16 cellular contexts compared by ENCODE assay signal in the genomic region with DNA sequence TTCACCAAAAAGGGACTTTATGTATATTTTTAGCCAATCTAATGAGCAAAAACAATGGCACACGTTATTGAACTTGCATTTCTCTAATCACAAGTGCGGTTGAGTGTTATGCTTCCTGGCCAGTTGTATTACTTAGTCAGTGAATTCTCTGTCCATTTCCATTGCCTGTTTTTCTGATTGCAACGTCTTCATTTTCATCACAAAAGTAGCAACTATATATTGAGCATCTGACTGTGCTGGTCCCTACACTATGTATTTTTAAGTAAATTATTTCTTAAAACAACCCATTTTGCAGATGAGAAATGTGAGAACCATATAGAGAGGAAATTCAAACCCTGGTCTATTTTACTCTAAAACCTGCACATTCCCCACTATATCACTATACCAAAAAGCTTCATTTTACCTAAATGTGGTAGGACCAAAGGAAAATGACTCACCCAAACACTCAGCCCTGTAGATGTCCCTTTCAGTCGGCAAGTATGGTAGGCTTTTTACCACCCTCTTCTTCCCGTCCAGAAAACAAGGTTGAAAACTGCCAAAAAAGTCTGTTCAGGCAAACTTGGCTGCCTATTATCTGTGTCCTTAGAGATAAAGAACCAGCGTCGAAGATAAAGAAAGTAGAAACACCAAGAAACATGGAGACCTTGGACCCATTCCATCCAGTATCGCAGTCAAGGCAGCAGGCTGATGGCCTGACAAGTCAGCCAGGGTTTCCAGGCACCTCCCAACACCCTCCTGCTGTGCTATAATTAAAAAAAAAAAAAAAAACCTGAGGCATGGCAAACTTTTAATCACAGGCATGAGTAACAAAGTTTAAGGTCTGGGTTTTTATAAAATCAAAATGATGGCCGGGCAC. TPM values are rescaled to one million over a fixed set of nuclear protein-coding genes. Genes with fewer than 3 reads are reported as not detected.
"Had no signal": no experiment of that assay in that cellular context is flagged by ENCODE, and none has a peak within 500 bp of the region (broad histone marks: within the 10 kb centered on the region; RNA-seq: fewer than 3 reads in every experiment).

No MANE protein-coding gene starts in this region.

- H3K9me3 Mint-ChIP-seq: activated CD8-positive, alpha-beta T cell treated with anti-CD3 and anti-CD28 coated beads for 36 hours; activated naive CD8-positive, alpha-beta T cell treated with anti-CD3 and anti-CD28 coated beads, Interleukin-2, amount 50 U/mL, for 24 hours; activated T-helper 1 cell treated with anti-CD3 and anti-CD28 coated beads, Interleukin-12 subunit alpha, Interleukin-12 subunit beta, Interleukin-2, Interleukin-4 antibody, amounts not matched to agents 30 ng/mL and 10 ng/mL and 1 ng/mL, durations not matched to agents 14 hours and 24 hours and 36 hours; natural killer cell; stimulated activated naive CD8-positive, alpha-beta T cell treated with anti-CD3 and anti-CD28 coated beads, Interleukin-15, Interleukin-2, amounts not matched to agents 100 ng/mL and 50 ng/mL, for 24 hours had no signal

- H3K4me1 ChIP-seq: psoas muscle had no signal

- H3K4me1 Mint-ChIP-seq: natural killer cell had no signal

- DNase-seq: activated CD4-positive, alpha-beta T cell treated with anti-CD3 and anti-CD28 coated beads for 4 hours; activated CD8-positive, alpha-beta T cell treated with anti-CD3 and anti-CD28 coated beads for 36 hours; activated naive CD4-positive, alpha-beta T cell treated with Interleukin-2 at 50 U/mL for 16 hours; activated naive CD8-positive, alpha-beta T cell treated with anti-CD3 and anti-CD28 coated beads, Interleukin-2, amount 50 U/mL, for 24 hours; central memory CD4-positive, alpha-beta T cell; cortex of kidney; natural killer cell; psoas muscle; stimulated activated CD4-positive, alpha-beta T cell treated with anti-CD3 and anti-CD28 coated beads, Interleukin-2, amount 100 ng/mL, for 48 hours; stimulated activated CD8-positive, alpha-beta memory T cell treated with anti-CD3 and anti-CD28 coated beads, Interleukin-4, amount 100 ng/mL, for 48 hours had no signal

- H3K27ac ChIP-seq: psoas muscle had no signal

- H3K4me3 ChIP-seq: psoas muscle had no signal

- H3K27me3 Mint-ChIP-seq: activated naive CD8-positive, alpha-beta T cell treated with anti-CD3 and anti-CD28 coated beads, Interleukin-2, amount 50 U/mL, for 24 hours; stimulated activated naive CD8-positive, alpha-beta T cell treated with anti-CD3 and anti-CD28 coated beads, Interleukin-15, Interleukin-2, amounts not matched to agents 100 ng/mL and 50 ng/mL, for 24 hours had no signal

- ATAC-seq: activated CD8-positive, alpha-beta T cell treated with anti-CD3 and anti-CD28 coated beads for 36 hours; activated naive CD8-positive, alpha-beta T cell treated with anti-CD3 and anti-CD28 coated beads, Interleukin-2, amount 50 U/mL, for 24 hours; natural killer cell; psoas muscle had no signal

- H3K9me3 ChIP-seq: psoas muscle had no signal

- H3K36me3 Mint-ChIP-seq: natural killer cell had no signal

- H3K4me3 Mint-ChIP-seq: activated CD8-positive, alpha-beta T cell treated with anti-CD3 and anti-CD28 coated beads for 36 hours; activated naive CD8-positive, alpha-beta T cell treated with anti-CD3 and anti-CD28 coated beads, Interleukin-2, amount 50 U/mL, for 24 hours; activated T-helper 1 cell treated with anti-CD3 and anti-CD28 coated beads, Interleukin-12 subunit alpha, Interleukin-12 subunit beta, Interleukin-2, Interleukin-4 antibody, amounts not matched to agents 30 ng/mL and 10 ng/mL and 1 ng/mL, durations not matched to agents 14 hours and 24 hours and 36 hours; natural killer cell; stimulated activated naive CD8-positive, alpha-beta T cell treated with anti-CD3 and anti-CD28 coated beads, Interleukin-15, Interleukin-2, amounts not matched to agents 100 ng/mL and 50 ng/mL, for 24 hours had no signal

- H3K27ac Mint-ChIP-seq: activated CD8-positive, alpha-beta T cell treated with anti-CD3 and anti-CD28 coated beads for 36 hours; activated naive CD8-positive, alpha-beta T cell treated with anti-CD3 and anti-CD28 coated beads, Interleukin-2, amount 50 U/mL, for 24 hours; activated T-helper 1 cell treated with anti-CD3 and anti-CD28 coated beads, Interleukin-12 subunit alpha, Interleukin-12 subunit beta, Interleukin-2, Interleukin-4 antibody, amounts not matched to agents 30 ng/mL and 10 ng/mL and 1 ng/mL, durations not matched to agents 14 hours and 24 hours and 36 hours; natural killer cell; stimulated activated naive CD8-positive, alpha-beta T cell treated with anti-CD3 and anti-CD28 coated beads, Interleukin-15, Interleukin-2, amounts not matched to agents 100 ng/mL and 50 ng/mL, for 24 hours had no signal

RNA-seq across cellular contexts. Expression of a gene that starts 32.2 kb away (rescaled TPM):
- total RNA-seq: activated CD8-positive, alpha-beta T cell treated with anti-CD3 and anti-CD28 coated beads for 36 hours; activated T-helper 1 cell treated with anti-CD3 and anti-CD28 coated beads, Interleukin-12 subunit alpha, Interleukin-12 subunit beta, Interleukin-2, Interleukin-4 antibody, amounts not matched to agents 30 ng/mL and 10 ng/mL and 1 ng/mL, durations not matched to agents 14 hours and 24 hours and 36 hours; epithelial cell of proximal tubule; mucosa of gallbladder; natural killer cell; psoas muscle; T-helper 2 cell treated with Interferon-gamma antibody and Interleukin-4, amounts not matched to agents 100 ng/mL and 5 ng/mL, for 36 hours; urinary bladder had no signal
- polyA plus RNA-seq: psoas muscle, urinary bladder had no signal
